Comparison of ENCODE assay signal across 25 cellular contexts in genomic region chr1:163768581-163768980, GRCh38.
"Had no signal": no experiment of that assay in that cellular context is flagged by ENCODE, and none has a peak within 500 bp of the region (broad histone marks: within the 10 kb centered on the region; RNA-seq: fewer than 3 reads in every experiment).

No MANE protein-coding gene starts in this region.

- H3K4me3 ChIP-seq: K562, SJSA1 had no signal

- H3K27ac ChIP-seq: HL-60, KMS-11, SJSA1 had no signal

- H3K9ac ChIP-seq: KMS-11, SK-N-SH had no signal

- H3K36me3 ChIP-seq: SJSA1 had no signal

- DNase-seq: Kasumi-1, MM.1S, NCI-H1092 treated with DMSO at 0.1 percent for 48 hours, NCI-H1436, NCI-H187, NCI-H2029, NCI-H2081 treated with DMSO at 0.1 percent for 48 hours, NCI-H2171, NCI-H226, NCI-H446, NCI-H510A, NCI-H524 treated with DMSO at 0.1 percent for 48 hours, NCI-H69, NCI-H774, Right ventricle myocardium superior, RPMI8226, SIG-M5, SK-N-SH, SW 1271, T-cell had no signal

- H3K4me1 Mint-ChIP-seq: T-cell had no signal

- H3K4me3 Mint-ChIP-seq: IgD-negative memory B cell, T-cell had no signal

- ATAC-seq: K562, T-cell had no signal

- H3K9me3 ChIP-seq: SJSA1, SK-N-SH had no signal

- H3K36me3 Mint-ChIP-seq: T-cell had no signal

- H3K27me3 Mint-ChIP-seq: IgD-negative memory B cell, T-cell had no signal

- H3K27me3 ChIP-seq: SJSA1 had no signal

- H3K27ac Mint-ChIP-seq: IgD-negative memory B cell, T-cell had no signal
